14 cellular contexts compared by ENCODE assay signal in the genomic region with DNA sequence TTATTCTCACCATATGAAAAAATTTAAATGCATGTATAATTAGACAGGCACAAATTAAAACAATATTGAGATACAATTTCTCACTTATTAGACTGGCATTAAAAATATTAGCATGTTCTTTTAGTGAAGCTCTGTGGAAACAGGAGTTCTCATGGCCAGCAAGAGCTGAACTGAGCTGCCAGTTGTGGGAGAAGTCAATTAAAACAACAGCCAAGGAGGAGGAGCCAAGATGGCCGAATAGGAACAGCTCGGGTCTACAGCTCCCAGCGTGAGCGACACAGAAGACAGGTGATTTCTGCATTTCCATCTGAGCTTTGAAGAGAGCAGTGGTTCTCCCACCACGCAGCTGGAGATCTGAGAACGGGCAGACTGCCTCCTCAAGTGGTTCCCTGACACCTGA. TPM values are rescaled to one million over a fixed set of nuclear protein-coding genes. Genes with fewer than 3 reads are reported as not detected.
"Had no signal": no experiment of that assay in that cellular context is flagged by ENCODE, and none has a peak within 500 bp of the region (broad histone marks: within the 10 kb centered on the region; RNA-seq: fewer than 3 reads in every experiment).

No MANE protein-coding gene starts in this region.

RNA-seq across cellular contexts. Expression of gene OR2B6, which starts 14.0 kb away (rescaled TPM):
- total RNA-seq: activated CD4-positive, alpha-beta T cell treated with anti-CD3 and anti-CD28 coated beads for 36 hours; activated CD4-positive, alpha-beta T cell treated with anti-CD3 and anti-CD28 coated beads, Interleukin-2, amount 10 ng/mL, durations not matched to agents 7 days and 5 days; activated CD8-positive, alpha-beta T cell treated with anti-CD3 and anti-CD28 coated beads, Interleukin-2, amount 10 ng/mL, durations not matched to agents 7 days and 5 days; activated naive CD8-positive, alpha-beta T cell treated with anti-CD3 and anti-CD28 coated beads, Interleukin-2, amount 10 ng/mL, durations not matched to agents 7 days and 5 days; activated T-helper 2 cell treated with anti-CD3 and anti-CD28 coated beads, Interferon-gamma antibody, Interleukin-2, Interleukin-4, amounts not matched to agents 10 μg/mL and 5 μg/mL and 100 μg/mL, durations not matched to agents 14 hours and 24 hours and 36 hours; ascending aorta; cardiac muscle cell; chondrocyte; LHCN-M2; RPMI7951; SJCRH30 had no signal
- polyA plus RNA-seq: adipose tissue, cardiac muscle cell had no signal

RNA-seq across cellular contexts. Expression of gene OR2B2, which starts 30.9 kb away (rescaled TPM):
- total RNA-seq: activated CD4-positive, alpha-beta T cell treated with anti-CD3 and anti-CD28 coated beads for 36 hours; activated CD4-positive, alpha-beta T cell treated with anti-CD3 and anti-CD28 coated beads, Interleukin-2, amount 10 ng/mL, durations not matched to agents 7 days and 5 days; activated CD8-positive, alpha-beta T cell treated with anti-CD3 and anti-CD28 coated beads, Interleukin-2, amount 10 ng/mL, durations not matched to agents 7 days and 5 days; activated naive CD8-positive, alpha-beta T cell treated with anti-CD3 and anti-CD28 coated beads, Interleukin-2, amount 10 ng/mL, durations not matched to agents 7 days and 5 days; activated T-helper 2 cell treated with anti-CD3 and anti-CD28 coated beads, Interferon-gamma antibody, Interleukin-2, Interleukin-4, amounts not matched to agents 10 μg/mL and 5 μg/mL and 100 μg/mL, durations not matched to agents 14 hours and 24 hours and 36 hours; ascending aorta; cardiac muscle cell; chondrocyte; LHCN-M2; M059J; RPMI7951; SJCRH30 had no signal
- polyA plus RNA-seq: adipose tissue, cardiac muscle cell, SK-N-SH had no signal
